ENCODE assay signal across 8 cellular contexts in the genomic region with DNA sequence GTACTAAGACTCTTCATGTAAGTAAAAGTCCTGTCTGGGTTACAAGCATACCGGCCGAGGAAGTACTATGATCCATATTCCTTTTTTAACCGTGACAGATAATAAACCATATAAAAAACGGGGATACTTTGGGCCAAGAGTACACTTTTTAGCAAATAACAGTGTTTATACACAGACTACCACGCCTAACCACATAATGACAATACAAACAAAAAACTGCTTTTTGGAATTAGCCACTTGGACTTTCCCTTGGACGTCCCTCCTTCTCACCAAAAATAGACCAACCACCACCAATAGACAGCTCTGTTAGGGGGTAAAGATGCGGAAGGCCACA. TPM values are rescaled to one million over a fixed set of nuclear protein-coding genes. Genes with fewer than 3 reads are reported as not detected.
DNase-seq lines count a peak whose midpoint lies in the region; ATAC-seq, FAIRE-seq and TF ChIP-seq lines count a peak whose summit lies in the region.

No MANE protein-coding gene starts in this region.

- peak overlapping the region; percentile 51 for H3K9ac ChIP-seq in rectal smooth muscle tissue (ENCODE audit: low read length)

- no peak for TF ChIP-seq CTCF in GM12864 (IDR thresholded peaks at IDR 0.05; ENCODE audit: low read depth, low read length, missing control alignments)
- TF ChIP-seq CTCF in fibroblast of mammary gland (conservative IDR thresholded peaks at IDR 0.05; ENCODE audit: control insufficient read depth, insufficient read depth, low read depth, low read length): no peak

- DNase-seq in GM12864 (ENCODE audit: low read depth): no peak
- no peak for DNase-seq in SJCRH30
- DNase-seq in fibroblast of mammary gland (ENCODE audit: low read depth): no peak
- no peak for DNase-seq in urothelium cell line (ENCODE audit: low spot score)
- no peak for DNase-seq in SW480 (ENCODE audit: low spot score)

- H3K36me3 ChIP-seq in SJCRH30 (no peaks in the 10 kb centered on the region), rectal smooth muscle tissue (ENCODE audit: control insufficient read depth, insufficient read depth, low read length) (no peaks in the 10 kb centered on the region)

- no peaks in the 10 kb centered on the region for H3K27me3 ChIP-seq in SJCRH30
- no peaks in the 10 kb centered on the region for H3K27me3 ChIP-seq in rectal smooth muscle tissue (ENCODE audit: control insufficient read depth, insufficient read depth, low read length)

- 0 out of 2 replicates have a peak, but pooled peaks cover 2% of the 10 kb centered on the region for H3K4me1 ChIP-seq in SJCRH30
- peaks cover 3% of the 10 kb centered on the region for H3K4me1 ChIP-seq in rectal smooth muscle tissue (ENCODE audit: control insufficient read depth, insufficient read depth, low read length)

- ATAC-seq in GM21526 (IDR thresholded peaks at IDR 0.05; ENCODE audit: low FRiP score, unreplicated experiment): no peak
- no peak for ATAC-seq in HG02870 (IDR thresholded peaks at IDR 0.05; ENCODE audit: unreplicated experiment)

- no peak for FAIRE-seq in urothelium cell line (lab: Jason Lieb, UNC)

- H3K27ac ChIP-seq in SJCRH30: no peak overlapping the region; the same call in 1 of the 2 replicates
- no peak overlapping the region for H3K27ac ChIP-seq in rectal smooth muscle tissue (ENCODE audit: low read depth, low read length)

- H3K9me3 ChIP-seq in SJCRH30 (replicated peaks): no peaks in the 10 kb centered on the region

- peak overlapping the region; percentile 91 for H3K4me3 ChIP-seq in GM12864 (ENCODE audit: low read depth, low read length)
- H3K4me3 ChIP-seq in SJCRH30: peak overlapping the region; percentile 76
- peak overlapping the region; percentile 97 for H3K4me3 ChIP-seq in fibroblast of mammary gland (ENCODE audit: control insufficient read depth, low read depth, low read length)
- peak overlapping the region; percentile 95 for H3K4me3 ChIP-seq in rectal smooth muscle tissue (ENCODE audit: low read length)

RNA-seq across cellular contexts. Expression of gene MINDY3, which starts 0.8 kb away (rescaled TPM):
- total RNA-seq in SJCRH30 (2014; rRNA removed; shearing (Covaris generic)): 18.4 and 22.0 TPM in 2 replicates
